ENCODE assay signal across 21 cellular contexts in the genomic region with DNA sequence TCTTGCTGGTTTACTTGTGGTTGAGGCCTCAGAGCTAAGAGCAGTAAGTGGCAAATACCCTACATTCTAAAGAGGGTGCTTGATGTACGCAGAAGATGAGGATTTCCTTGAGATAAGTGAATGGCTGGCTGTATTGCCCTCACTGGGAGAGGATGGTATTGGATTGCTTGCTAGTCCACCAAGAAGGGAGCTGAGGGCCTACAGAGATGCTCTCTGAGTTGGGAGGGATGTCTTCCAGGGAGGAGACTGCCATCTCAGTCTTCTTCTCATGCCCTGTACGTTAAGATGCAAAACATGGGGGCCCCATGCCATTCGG.
"Had no signal": no experiment of that assay in that cellular context is flagged by ENCODE, and none has a peak within 500 bp of the region (broad histone marks: within the 10 kb centered on the region; RNA-seq: fewer than 3 reads in every experiment).

No MANE protein-coding gene starts in this region.

- H3K9me3 Mint-ChIP-seq: activated CD8-positive, alpha-beta T cell treated with anti-CD3 and anti-CD28 coated beads for 36 hours; activated naive CD4-positive, alpha-beta T cell treated with anti-CD3 and anti-CD28 coated beads, Interleukin-2, amount 10 ng/mL, durations not matched to agents 7 days and 5 days; activated naive CD8-positive, alpha-beta T cell treated with anti-CD3 and anti-CD28 coated beads, Interleukin-2, amount 50 U/mL, for 24 hours; activated T-cell treated with anti-CD3 and anti-CD28 coated beads, Interleukin-2, amount 50 U/mL, for 24 hours; natural killer cell; T-helper 1 cell treated with Interleukin-12 subunit alpha and Interleukin-12 subunit beta and Interleukin-4 antibody, amounts not matched to agents 30 μg/mL and 1 μg/mL, for 36 hours had no signal

- H3K4me1 ChIP-seq: gastroesophageal sphincter, heart left ventricle, tibial artery, uterus had no signal

- H3K27ac ChIP-seq: brain microvascular endothelial cell, coronary artery, esophagus muscularis mucosa, gastroesophageal sphincter, heart left ventricle, tibial artery, uterus had no signal

- H3K27ac Mint-ChIP-seq: activated CD4-positive, alpha-beta T cell treated with anti-CD3 and anti-CD28 coated beads, Interleukin-2, amount 10 ng/mL, durations not matched to agents 24 days and 14 days; activated CD8-positive, alpha-beta T cell treated with anti-CD3 and anti-CD28 coated beads for 36 hours; activated naive CD4-positive, alpha-beta T cell treated with anti-CD3 and anti-CD28 coated beads, Interleukin-2, amount 10 ng/mL, durations not matched to agents 7 days and 5 days; activated naive CD8-positive, alpha-beta T cell treated with anti-CD3 and anti-CD28 coated beads, Interleukin-2, amount 50 U/mL, for 24 hours; activated T-cell treated with anti-CD3 and anti-CD28 coated beads, Interleukin-2, amount 50 U/mL, for 24 hours; natural killer cell; T-helper 1 cell treated with Interleukin-12 subunit alpha and Interleukin-12 subunit beta and Interleukin-4 antibody, amounts not matched to agents 30 μg/mL and 1 μg/mL, for 36 hours had no signal

- DNase-seq: activated CD4-positive, alpha-beta T cell treated with anti-CD3 and anti-CD28 coated beads, Interleukin-2, amount 10 ng/mL, durations not matched to agents 24 days and 14 days; activated CD8-positive, alpha-beta T cell treated with anti-CD3 and anti-CD28 coated beads for 36 hours; activated effector memory CD4-positive, alpha-beta T cell treated with Interleukin-2 at 50 U/mL for 16 hours; activated naive CD4-positive, alpha-beta T cell treated with anti-CD3 and anti-CD28 coated beads, Interleukin-2, amount 10 ng/mL, durations not matched to agents 7 days and 5 days; activated naive CD8-positive, alpha-beta T cell treated with anti-CD3 and anti-CD28 coated beads, Interleukin-2, amount 50 U/mL, for 24 hours; activated T-cell treated with anti-CD3 and anti-CD28 coated beads, Interleukin-2, amount 50 U/mL, for 24 hours; anterior cingulate cortex; heart left ventricle; mesenchymal stem cell; natural killer cell; nucleus accumbens; retina; stimulated activated CD4-positive, alpha-beta T cell treated with anti-CD3 and anti-CD28 coated beads, Interleukin-2, amount 100 ng/mL, for 24 hours; stimulated activated naive CD4-positive, alpha-beta T cell treated with Interleukin-2 at 50 U/mL for 16 hours; tibial artery; uterus had no signal

- H3K4me3 Mint-ChIP-seq: activated CD4-positive, alpha-beta T cell treated with anti-CD3 and anti-CD28 coated beads, Interleukin-2, amount 10 ng/mL, durations not matched to agents 24 days and 14 days; activated CD8-positive, alpha-beta T cell treated with anti-CD3 and anti-CD28 coated beads for 36 hours; activated naive CD4-positive, alpha-beta T cell treated with anti-CD3 and anti-CD28 coated beads, Interleukin-2, amount 10 ng/mL, durations not matched to agents 7 days and 5 days; activated naive CD8-positive, alpha-beta T cell treated with anti-CD3 and anti-CD28 coated beads, Interleukin-2, amount 50 U/mL, for 24 hours; activated T-cell treated with anti-CD3 and anti-CD28 coated beads, Interleukin-2, amount 50 U/mL, for 24 hours; natural killer cell; T-helper 1 cell treated with Interleukin-12 subunit alpha and Interleukin-12 subunit beta and Interleukin-4 antibody, amounts not matched to agents 30 μg/mL and 1 μg/mL, for 36 hours had no signal

- H3K4me1 Mint-ChIP-seq: activated CD4-positive, alpha-beta T cell treated with anti-CD3 and anti-CD28 coated beads, Interleukin-2, amount 10 ng/mL, durations not matched to agents 24 days and 14 days; activated naive CD4-positive, alpha-beta T cell treated with anti-CD3 and anti-CD28 coated beads, Interleukin-2, amount 10 ng/mL, durations not matched to agents 7 days and 5 days; activated naive CD8-positive, alpha-beta T cell treated with anti-CD3 and anti-CD28 coated beads, Interleukin-2, amount 50 U/mL, for 24 hours; natural killer cell had no signal

- H3K9me3 ChIP-seq: esophagus muscularis mucosa, gastroesophageal sphincter, heart left ventricle, tibial artery, uterus had no signal

- ATAC-seq: activated CD8-positive, alpha-beta T cell treated with anti-CD3 and anti-CD28 coated beads for 36 hours; activated naive CD8-positive, alpha-beta T cell treated with anti-CD3 and anti-CD28 coated beads, Interleukin-2, amount 50 U/mL, for 24 hours; gastroesophageal sphincter; heart left ventricle; natural killer cell had no signal

- H3K27me3 Mint-ChIP-seq: activated T-cell treated with anti-CD3 and anti-CD28 coated beads, Interleukin-2, amount 50 U/mL, for 24 hours had no signal

- H3K36me3 ChIP-seq: brain microvascular endothelial cell, esophagus muscularis mucosa, gastroesophageal sphincter, heart left ventricle, tibial artery, uterus had no signal

- H3K27me3 ChIP-seq: brain microvascular endothelial cell, esophagus muscularis mucosa, gastroesophageal sphincter, heart left ventricle, tibial artery, uterus had no signal

- H3K4me3 ChIP-seq: coronary artery, esophagus muscularis mucosa, gastroesophageal sphincter, heart left ventricle, tibial artery, uterus had no signal

- H3K36me3 Mint-ChIP-seq: activated naive CD4-positive, alpha-beta T cell treated with anti-CD3 and anti-CD28 coated beads, Interleukin-2, amount 10 ng/mL, durations not matched to agents 7 days and 5 days; natural killer cell had no signal
